In the genomic region with DNA sequence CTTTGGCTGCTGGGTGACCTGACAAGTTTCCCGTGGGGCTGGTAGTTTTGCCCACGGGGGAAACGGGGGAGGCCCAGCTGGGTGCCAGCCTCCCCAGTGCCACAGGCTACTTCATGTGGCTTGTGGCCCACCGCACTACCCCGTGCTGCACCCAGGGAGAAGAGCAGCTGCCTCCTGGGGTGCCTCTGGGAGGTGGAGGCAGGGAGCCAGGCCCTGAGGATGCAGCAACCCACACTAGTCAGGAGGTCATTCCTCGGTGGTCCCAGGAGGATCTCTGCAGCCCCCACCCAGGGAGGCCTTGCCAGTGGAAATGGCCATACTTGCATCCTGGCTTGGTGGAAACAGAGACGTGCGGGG, we compare ENCODE assay signal across 8 cellular contexts. TPM values are rescaled to one million over a fixed set of nuclear protein-coding genes. Genes with fewer than 3 reads are reported as not detected.
DNase-seq lines count a peak whose midpoint lies in the region; ATAC-seq, FAIRE-seq and TF ChIP-seq lines count a peak whose summit lies in the region.

No MANE protein-coding gene starts in this region.

- 80% methylated on average over 2 of the region's 8 CpGs for WGBS in HepG2 (ENCODE audit: low lambda C conversion rate)

- H3K36me3 ChIP-seq in HepG2 (replicated peaks in 1 of 2; ENCODE audit: control insufficient read depth in 1 of 2, insufficient read depth in 2 of 2, low read length in 2 of 2) (peaks cover 9 to 23% of the 10 kb centered on the region in 2 experiments), thoracic aorta (peaks cover 21% of the 10 kb centered on the region)

- intact Hi-C loops in HepG2 (cut with micrococcal nuclease; ENCODE audit: unreplicated experiment) = no loop called here

- no peaks in the 10 kb centered on the region for H3K9me3 Mint-ChIP-seq in activated naive CD8-positive, alpha-beta T cell treated with anti-CD3 and anti-CD28 coated beads, Interleukin-2, amount 10 ng/mL, durations not matched to agents 7 days and 5 days

- no peaks in the 10 kb centered on the region for H3K27me3 Mint-ChIP-seq in activated naive CD8-positive, alpha-beta T cell treated with anti-CD3 and anti-CD28 coated beads, Interleukin-2, amount 10 ng/mL, durations not matched to agents 7 days and 5 days

- H3K27ac Mint-ChIP-seq in activated naive CD8-positive, alpha-beta T cell treated with anti-CD3 and anti-CD28 coated beads, Interleukin-2, amount 10 ng/mL, durations not matched to agents 7 days and 5 days = no peak overlapping the region

- H3K4me1 ChIP-seq in HepG2 (ENCODE audit: insufficient read depth, low read length) (peaks cover 75% of the 10 kb centered on the region), thoracic aorta (ENCODE audit: control insufficient read depth in 1 of 2, low read depth in 2 of 2) (peaks cover 33 to 59% of the 10 kb centered on the region in 2 donors)

- H3K27ac ChIP-seq in HepG2 (ENCODE audit: extremely low read length, insufficient read depth, low read length) (no peak overlapping the region), thoracic aorta (peak overlapping the region in 1 of 2 donors; percentile 38)

- no peak for ATAC-seq in activated naive CD8-positive, alpha-beta T cell treated with anti-CD3 and anti-CD28 coated beads, Interleukin-2, amount 10 ng/mL, durations not matched to agents 7 days and 5 days (ENCODE audit: low read depth)
- ATAC-seq in HepG2 (no peak), thoracic aorta (ENCODE audit: insufficient number of reproducible peaks, low FRiP score, low read depth) (no peak), HG03521 (IDR thresholded peaks at IDR 0.05; ENCODE audit: unreplicated experiment) (no peak)

- in situ Hi-C loops in HepG2 (cut with HindIII; ENCODE audit: extremely low pct_ligation_motif_present, low pct_unique_long_range_greater_than_20kb) = no loop called here

- peak overlapping the region; percentile 55 for H3K4me3 Mint-ChIP-seq in activated naive CD8-positive, alpha-beta T cell treated with anti-CD3 and anti-CD28 coated beads, Interleukin-2, amount 10 ng/mL, durations not matched to agents 7 days and 5 days

- H4K20me1 ChIP-seq in HepG2 (ENCODE audit: insufficient read depth, low read length) = peaks cover 37% of the 10 kb centered on the region

- no peaks in the 10 kb centered on the region; a peak in 1 of 5 replicates for H3K27me3 ChIP-seq in HepG2 (ENCODE audit: control insufficient read depth in 1 of 2, insufficient read depth in 2 of 2, low read length in 2 of 2)
- H3K27me3 ChIP-seq in thoracic aorta (replicated peaks; ENCODE audit: insufficient read depth) = no peaks in the 10 kb centered on the region

- peaks cover 36% of the 10 kb centered on the region for H3K79me2 ChIP-seq in HepG2 (ENCODE audit: insufficient read depth, low read length)

- BruUV-seq in HepG2 (replicated peaks; lab: Mats Ljungman, UMichigan) = no TSS peak

- peaks cover 10% of the 10 kb centered on the region for H3K36me3 Mint-ChIP-seq in activated naive CD8-positive, alpha-beta T cell treated with anti-CD3 and anti-CD28 coated beads, Interleukin-2, amount 10 ng/mL, durations not matched to agents 7 days and 5 days

- H3K9me3 ChIP-seq in HepG2 (ENCODE audit: low read length) = no peaks in the 10 kb centered on the region
- no peaks in the 10 kb centered on the region for H3K9me3 ChIP-seq in thoracic aorta

- peak overlapping the region; percentile 73; the same call in 1 of the 2 replicates for H3K9ac ChIP-seq in HepG2 (ENCODE audit: insufficient read depth, low read depth, low read length)

- peaks cover 15% of the 10 kb centered on the region for H3K4me1 Mint-ChIP-seq in activated naive CD8-positive, alpha-beta T cell treated with anti-CD3 and anti-CD28 coated beads, Interleukin-2, amount 10 ng/mL, durations not matched to agents 7 days and 5 days

- H2AFZ ChIP-seq in HepG2 (ENCODE audit: low read length) = no peak overlapping the region

- DNase-seq in activated T-cell treated with anti-CD3 and anti-CD28 coated beads, Interleukin-2, amount 50 U/mL, for 1 hour = peak; percentile 52
- DNase-seq in activated T-cell treated with anti-CD3 and anti-CD28 coated beads for 4 hours = no peak
- peak; percentile 53 for DNase-seq in activated naive CD8-positive, alpha-beta T cell treated with anti-CD3 and anti-CD28 coated beads, Interleukin-2, amount 10 ng/mL, durations not matched to agents 7 days and 5 days
- no peak for DNase-seq in HepG2 (ENCODE audit: low spot score)
- DNase-seq in thoracic aorta (ENCODE audit: low spot score) = no peak
- no peak for DNase-seq in NCI-H2107 (lab: John Stamatoyannopoulos, UW)
- no peak for DNase-seq in GM20000 (ENCODE audit: low spot score)

- POLR2A ChIA-PET in activated naive CD8-positive, alpha-beta T cell treated with anti-CD3 and anti-CD28 coated beads, Interleukin-2, amount 10 ng/mL, durations not matched to agents 7 days and 5 days (lab: Charles Lee) = no interaction called here
- POLR2A ChIA-PET in HepG2 (lab: Yijun Ruan, JAX) = interaction anchor here (3.1 to 16.4 kb wide), 2 partner anchors 12 to 27 kb away, joined by 54 to 722 read pairs; a partner anchor contains a TSS

- H3K4me2 ChIP-seq in HepG2 (ENCODE audit: low read depth, low read length) = peak overlapping the region; percentile 94

- 0 out of 2 replicates have a peak, but pooled peaks have one; percentile 11 for TF ChIP-seq RAD21 in HepG2 (CRISPR knock-in tag; IDR thresholded peaks at IDR 0.05)

- peak overlapping the region; percentile 65 to 99 (median 97); a peak in 4 of 6 replicates for H3K4me3 ChIP-seq in HepG2 (replicated peaks in 1 of 3; ENCODE audit: insufficient read depth in 1 of 3, low read depth in 2 of 3, low read length in 3 of 3)
- H3K4me3 ChIP-seq in thoracic aorta = peak overlapping the region; percentile 93

- no peak for FAIRE-seq in HepG2 (lab: Jason Lieb, UNC)

- TF ChIP-seq POLR2A in HepG2 (IDR thresholded peaks at IDR 0.05; ENCODE audit: insufficient read depth in 1 of 2, low read depth in 2 of 2, low read length in 2 of 2) = no peak

- TF ChIP-seq CTCF in HepG2 (CRISPR knock-in tag; IDR thresholded peaks at IDR 0.05) (no peak), thoracic aorta (IDR thresholded peaks at IDR 0.05) (no peak), GM20000 (IDR thresholded peaks at IDR 0.05; ENCODE audit: extremely low read depth, missing control alignments) (no peak)

- TF ChIP-seq EP300 in HepG2 (IDR thresholded peaks at IDR 0.05; ENCODE audit: low read depth in 2 of 2, low read length in 2 of 2) = no peak
- TF ChIP-seq EP300 in HepG2 (CRISPR knock-in tag; IDR thresholded peaks at IDR 0.05; ENCODE audit: borderline replicate concordance) = no peak

- CTCF ChIA-PET in HepG2 (lab: Yijun Ruan, JAX; ENCODE audit: low intra/inter-chr PET ratio, low total read pairs) = no interaction called here

RNA-seq across cellular contexts. Expression of a gene that starts 3.5 kb away (rescaled TPM):
- total RNA-seq in activated naive CD8-positive, alpha-beta T cell treated with anti-CD3 and anti-CD28 coated beads, Interleukin-2, amount 10 ng/mL, durations not matched to agents 7 days and 5 days = 10 to 100 TPM; 44.3 to 48.5 TPM
- total RNA-seq in HepG2 (2016; rRNA removed; fragmentation: Illumina TruSeq; extraction: Trizol) (18.2 and 31.2 TPM in 2 replicates), thoracic aorta (100 to 1,000 TPM in 1 of 2 donors, 10 to 100 TPM in 1; 54.0 to 112 TPM)
- 12.4 and 12.6 TPM in 2 replicates for total RNA-seq in HepG2 (2016; cell fraction: cytosol; rRNA removed; fragmentation: Illumina TruSeq; extraction: Trizol; ENCODE audit: low read depth)
- 17.3 and 32.7 TPM in 2 replicates for total RNA-seq in HepG2 (2016; cell fraction: insoluble cytoplasmic fraction; rRNA removed; fragmentation: Illumina TruSeq; extraction: Trizol)
- total RNA-seq in HepG2 (2016; cell fraction: membrane; rRNA removed; fragmentation: Illumina TruSeq; extraction: Trizol) = 27.1 and 31.2 TPM in 2 replicates
- total RNA-seq in HepG2 (2016; cell fraction: nucleus; rRNA removed; fragmentation: Illumina TruSeq; extraction: Trizol) = 24.6 and 30.5 TPM in 2 replicates
- polyA plus RNA-seq in HepG2 (2011; rRNA removed) = 21.6 and 24.1 TPM in 2 replicates
- polyA plus RNA-seq in HepG2 (2011; cell fraction: cytosol; rRNA removed) = 21.4 and 47.8 TPM in 2 replicates
- polyA plus RNA-seq in HepG2 (2011; cell fraction: nucleus; rRNA removed) = 121 and 136 TPM in 2 replicates
- polyA plus RNA-seq in HepG2 (2012) = 22.6 and 36.4 TPM in 2 replicates
- polyA plus RNA-seq in HepG2 (2016; cell fraction: cytosol; fragmentation: Illumina TruSeq; extraction: Trizol; ENCODE audit: low read depth) = 7.3 and 9.3 TPM in 2 replicates
- 21.4 and 25.4 TPM in 2 replicates for polyA plus RNA-seq in HepG2 (2016; cell fraction: insoluble cytoplasmic fraction; fragmentation: Illumina TruSeq; extraction: Trizol; ENCODE audit: low read depth)
- 17.2 and 17.8 TPM in 2 replicates for polyA plus RNA-seq in HepG2 (2016; cell fraction: membrane; fragmentation: Illumina TruSeq; extraction: Trizol; ENCODE audit: low read depth)
- 62.7 and 63.0 TPM in 2 replicates for polyA plus RNA-seq in HepG2 (2016; cell fraction: nucleus; fragmentation: Illumina TruSeq; extraction: Trizol; ENCODE audit: insufficient read depth, low read depth)
- polyA minus RNA-seq in HepG2 (2011; rRNA and poly(A)+ RNA removed; ENCODE audit: low replicate concordance) = 8.8 and 50.3 TPM in 2 replicates
- polyA minus RNA-seq in HepG2 (2011; cell fraction: cytosol; rRNA and poly(A)+ RNA removed) = 23.0 and 37.5 TPM in 2 replicates
- polyA minus RNA-seq in HepG2 (2011; cell fraction: nucleus; rRNA and poly(A)+ RNA removed) = 17.0 and 22.8 TPM in 2 replicates

RNA-seq across cellular contexts. Expression of a gene that starts 45.7 kb away (rescaled TPM):
- total RNA-seq in activated naive CD8-positive, alpha-beta T cell treated with anti-CD3 and anti-CD28 coated beads, Interleukin-2, amount 10 ng/mL, durations not matched to agents 7 days and 5 days = 10 to 100 TPM; 40.3 to 41.0 TPM
- total RNA-seq in HepG2 (2016; rRNA removed; fragmentation: Illumina TruSeq; extraction: Trizol) = 19.6 and 44.7 TPM in 2 replicates
- 22.4 and 24.2 TPM in 2 replicates for total RNA-seq in HepG2 (2016; cell fraction: cytosol; rRNA removed; fragmentation: Illumina TruSeq; extraction: Trizol; ENCODE audit: low read depth)
- 18.8 and 46.8 TPM in 2 replicates for total RNA-seq in HepG2 (2016; cell fraction: insoluble cytoplasmic fraction; rRNA removed; fragmentation: Illumina TruSeq; extraction: Trizol)
- 27.6 and 29.9 TPM in 2 replicates for total RNA-seq in HepG2 (2016; cell fraction: membrane; rRNA removed; fragmentation: Illumina TruSeq; extraction: Trizol)
- 35.5 and 40.6 TPM in 2 replicates for total RNA-seq in HepG2 (2016; cell fraction: nucleus; rRNA removed; fragmentation: Illumina TruSeq; extraction: Trizol)
- 17.2 and 20.2 TPM in 2 replicates for polyA plus RNA-seq in HepG2 (2011; rRNA removed)
- 16.7 and 25.6 TPM in 2 replicates for polyA plus RNA-seq in HepG2 (2011; cell fraction: cytosol; rRNA removed)
- 44.2 and 48.8 TPM in 2 replicates for polyA plus RNA-seq in HepG2 (2011; cell fraction: nucleus; rRNA removed)
- 9.4 and 10.2 TPM in 2 replicates for polyA plus RNA-seq in HepG2 (2012)
- polyA plus RNA-seq in HepG2 (2016; cell fraction: cytosol; fragmentation: Illumina TruSeq; extraction: Trizol; ENCODE audit: low read depth) = 25.8 and 29.9 TPM in 2 replicates
- 22.7 and 25.1 TPM in 2 replicates for polyA plus RNA-seq in HepG2 (2016; cell fraction: insoluble cytoplasmic fraction; fragmentation: Illumina TruSeq; extraction: Trizol; ENCODE audit: low read depth)
- 26.9 and 27.0 TPM in 2 replicates for polyA plus RNA-seq in HepG2 (2016; cell fraction: membrane; fragmentation: Illumina TruSeq; extraction: Trizol; ENCODE audit: low read depth)
- polyA plus RNA-seq in HepG2 (2016; cell fraction: nucleus; fragmentation: Illumina TruSeq; extraction: Trizol; ENCODE audit: insufficient read depth, low read depth) = 89.1 and 100 TPM in 2 replicates
- polyA minus RNA-seq in HepG2 (2011; rRNA and poly(A)+ RNA removed; ENCODE audit: low replicate concordance) = 6.9 and 14.7 TPM in 2 replicates
- polyA minus RNA-seq in HepG2 (2011; cell fraction: cytosol; rRNA and poly(A)+ RNA removed) = 4.4 and 5.2 TPM in 2 replicates
- polyA minus RNA-seq in HepG2 (2011; cell fraction: nucleus; rRNA and poly(A)+ RNA removed) = 4.5 and 4.7 TPM in 2 replicates
- 10 to 100 TPM; 46.1 to 60.1 TPM for total RNA-seq in thoracic aorta

RNA-seq across cellular contexts. Expression of a gene that starts 45.9 kb away (rescaled TPM):
- total RNA-seq in activated naive CD8-positive, alpha-beta T cell treated with anti-CD3 and anti-CD28 coated beads, Interleukin-2, amount 10 ng/mL, durations not matched to agents 7 days and 5 days = 10 to 100 TPM; 18.0 to 20.2 TPM
- total RNA-seq in HepG2 (2016; rRNA removed; fragmentation: Illumina TruSeq; extraction: Trizol) (6.6 and 15.8 TPM in 2 replicates), thoracic aorta (10 to 100 TPM; 17.4 to 30.1 TPM)
- 1.5 and 3.0 TPM in 2 replicates for total RNA-seq in HepG2 (2016; cell fraction: cytosol; rRNA removed; fragmentation: Illumina TruSeq; extraction: Trizol; ENCODE audit: low read depth)
- total RNA-seq in HepG2 (2016; cell fraction: insoluble cytoplasmic fraction; rRNA removed; fragmentation: Illumina TruSeq; extraction: Trizol) = 6.8 and 15.6 TPM in 2 replicates
- total RNA-seq in HepG2 (2016; cell fraction: membrane; rRNA removed; fragmentation: Illumina TruSeq; extraction: Trizol) = 6.4 and 10.5 TPM in 2 replicates
- total RNA-seq in HepG2 (2016; cell fraction: nucleus; rRNA removed; fragmentation: Illumina TruSeq; extraction: Trizol) = 10.6 and 14.2 TPM in 2 replicates
- polyA plus RNA-seq in HepG2 (2011; rRNA removed) = 7.8 and 9.5 TPM in 2 replicates
- 5.9 and 6.1 TPM in 2 replicates for polyA plus RNA-seq in HepG2 (2011; cell fraction: cytosol; rRNA removed)
- 25.1 and 26.7 TPM in 2 replicates for polyA plus RNA-seq in HepG2 (2011; cell fraction: nucleus; rRNA removed)
- polyA plus RNA-seq in HepG2 (2012) = 9.4 and 10.0 TPM in 2 replicates
- 2.9 and 3.3 TPM in 2 replicates for polyA plus RNA-seq in HepG2 (2016; cell fraction: cytosol; fragmentation: Illumina TruSeq; extraction: Trizol; ENCODE audit: low read depth)
- 6.1 and 6.8 TPM in 2 replicates for polyA plus RNA-seq in HepG2 (2016; cell fraction: insoluble cytoplasmic fraction; fragmentation: Illumina TruSeq; extraction: Trizol; ENCODE audit: low read depth)
- polyA plus RNA-seq in HepG2 (2016; cell fraction: membrane; fragmentation: Illumina TruSeq; extraction: Trizol; ENCODE audit: low read depth) = 5.6 and 6.9 TPM in 2 replicates
- polyA plus RNA-seq in HepG2 (2016; cell fraction: nucleus; fragmentation: Illumina TruSeq; extraction: Trizol; ENCODE audit: insufficient read depth, low read depth) = 26.3 and 30.4 TPM in 2 replicates
- 5.8 and 12.8 TPM in 2 replicates for polyA minus RNA-seq in HepG2 (2011; rRNA and poly(A)+ RNA removed; ENCODE audit: low replicate concordance)
- polyA minus RNA-seq in HepG2 (2011; cell fraction: cytosol; rRNA and poly(A)+ RNA removed) = 5.7 and 7.1 TPM in 2 replicates
- polyA minus RNA-seq in HepG2 (2011; cell fraction: nucleus; rRNA and poly(A)+ RNA removed) = 3.4 and 4.5 TPM in 2 replicates

RNA-seq across cellular contexts. Expression of a gene that starts 48.5 kb away (rescaled TPM):
- total RNA-seq in activated naive CD8-positive, alpha-beta T cell treated with anti-CD3 and anti-CD28 coated beads, Interleukin-2, amount 10 ng/mL, durations not matched to agents 7 days and 5 days = not detected
- not detected in 2 replicates for total RNA-seq in HepG2 (2016; rRNA removed; fragmentation: Illumina TruSeq; extraction: Trizol)
- total RNA-seq in HepG2 (2016; cell fraction: cytosol; rRNA removed; fragmentation: Illumina TruSeq; extraction: Trizol; ENCODE audit: low read depth) = not detected in 2 replicates
- not detected in 2 replicates for total RNA-seq in HepG2 (2016; cell fraction: insoluble cytoplasmic fraction; rRNA removed; fragmentation: Illumina TruSeq; extraction: Trizol)
- not detected in 2 replicates for total RNA-seq in HepG2 (2016; cell fraction: membrane; rRNA removed; fragmentation: Illumina TruSeq; extraction: Trizol)
- not detected in 2 replicates for total RNA-seq in HepG2 (2016; cell fraction: nucleus; rRNA removed; fragmentation: Illumina TruSeq; extraction: Trizol)
- not detected in 2 replicates for polyA plus RNA-seq in HepG2 (2011; rRNA removed)
- not detected in 2 replicates for polyA plus RNA-seq in HepG2 (2011; cell fraction: cytosol; rRNA removed)
- not detected in 2 replicates for polyA plus RNA-seq in HepG2 (2011; cell fraction: nucleus; rRNA removed)
- polyA plus RNA-seq in HepG2 (2012) = not detected in 2 replicates
- not detected in 2 replicates for polyA plus RNA-seq in HepG2 (2016; cell fraction: cytosol; fragmentation: Illumina TruSeq; extraction: Trizol; ENCODE audit: low read depth)
- polyA plus RNA-seq in HepG2 (2016; cell fraction: insoluble cytoplasmic fraction; fragmentation: Illumina TruSeq; extraction: Trizol; ENCODE audit: low read depth) = not detected in 2 replicates
- polyA plus RNA-seq in HepG2 (2016; cell fraction: membrane; fragmentation: Illumina TruSeq; extraction: Trizol; ENCODE audit: low read depth) = not detected in 2 replicates
- polyA plus RNA-seq in HepG2 (2016; cell fraction: nucleus; fragmentation: Illumina TruSeq; extraction: Trizol; ENCODE audit: insufficient read depth, low read depth) = not detected in 2 replicates
- polyA minus RNA-seq in HepG2 (2011; rRNA and poly(A)+ RNA removed; ENCODE audit: low replicate concordance) = 0.07 TPM in 1 of 2 replicates, not detected in the other
- polyA minus RNA-seq in HepG2 (2011; cell fraction: cytosol; rRNA and poly(A)+ RNA removed) = not detected in 2 replicates
- not detected in 2 replicates for polyA minus RNA-seq in HepG2 (2011; cell fraction: nucleus; rRNA and poly(A)+ RNA removed)
- not detected for total RNA-seq in thoracic aorta

Comparison
In these comparisons a context has a peak if more than half of its experiments do, and no peak if none do; other contexts are left out.
1. DNase-seq: peak in activated T-cell treated with anti-CD3 and anti-CD28 coated beads, Interleukin-2, amount 50 U/mL, for 1 hour (single experiment) and activated naive CD8-positive, alpha-beta T cell treated with anti-CD3 and anti-CD28 coated beads, Interleukin-2, amount 10 ng/mL, durations not matched to agents 7 days and 5 days (single experiment); none in activated T-cell treated with anti-CD3 and anti-CD28 coated beads for 4 hours (single experiment), HepG2 (single experiment), thoracic aorta (single experiment), NCI-H2107 (single experiment) and GM20000 (single experiment).